18 cellular contexts compared by ENCODE assay signal in genomic region chr16:80664798-80665197, GRCh38.
"Had no signal": no experiment of that assay in that cellular context is flagged by ENCODE, and none has a peak within 500 bp of the region (broad histone marks: within the 10 kb centered on the region; RNA-seq: fewer than 3 reads in every experiment).

No MANE protein-coding gene starts in this region.

- H3K36me3 ChIP-seq: MG63 had no signal

- H3K4me2 ChIP-seq: KMS-11 had no signal

- H3K27ac ChIP-seq: KMS-11, SK-N-MC, VCaP had no signal

- H3K4me3 ChIP-seq: MG63, SK-N-MC had no signal

- H3K9ac ChIP-seq: KMS-11 had no signal

- H3K27me3 ChIP-seq: MG63 had no signal

- H3K9me3 ChIP-seq: MG63 had no signal

- DNase-seq: activated CD4-positive, CD25-positive, alpha-beta regulatory T cell; activated CD8-positive, alpha-beta memory T cell treated with anti-CD3 and anti-CD28 coated beads, Interleukin-2, amount 50 U/mL, for 4 hours; activated CD8-positive, alpha-beta T cell treated with anti-CD3 and anti-CD28 coated beads for 36 hours; activated gamma-delta T cell treated with Interleukin-2 at 50 U/mL for 16 hours; activated naive CD4-positive, alpha-beta T cell treated with anti-CD3 and anti-CD28 coated beads, Interleukin-2, amount 50 U/mL, for 16 hours; activated T-cell treated with anti-CD3 and anti-CD28 coated beads, Interleukin-2, amount 50 U/mL, for 72 hours; aorta; MG63; NCI-H1105 treated with DMSO at 0.1 percent for 48 hours; NCI-H1436 treated with DMSO at 0.1 percent for 48 hours; NCI-H187 treated with DMSO at 0.1 percent for 48 hours; NCI-H2081 treated with DMSO at 0.1 percent for 48 hours; NCI-H446; T-cell had no signal

- ATAC-seq: activated CD8-positive, alpha-beta T cell treated with anti-CD3 and anti-CD28 coated beads for 36 hours; activated T-cell treated with anti-CD3 and anti-CD28 coated beads, Interleukin-2, amount 50 U/mL, for 72 hours; Right ventricle myocardium inferior; T-cell had no signal
